26 cellular contexts compared by ENCODE assay signal in the genomic region with DNA sequence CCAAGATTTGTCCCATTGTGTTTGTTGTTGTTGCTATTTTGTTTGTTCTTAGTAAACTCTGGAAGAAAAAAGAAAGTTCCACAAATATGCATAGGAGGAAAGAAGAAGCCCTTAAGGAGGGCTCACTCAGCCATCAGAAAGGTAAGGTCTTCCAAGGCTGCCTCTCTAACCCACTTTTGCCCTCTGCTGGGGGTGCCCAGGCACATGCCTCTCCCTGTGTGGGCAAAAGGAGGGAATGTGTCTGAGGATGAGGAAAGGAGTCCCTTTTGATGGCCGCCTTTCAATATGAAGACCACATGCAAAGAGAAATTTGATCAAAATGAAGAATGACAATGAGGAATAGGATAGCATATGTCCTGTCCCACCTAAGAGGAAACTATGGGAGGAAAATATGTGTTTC.
"Had no signal": no experiment of that assay in that cellular context is flagged by ENCODE, and none has a peak within 500 bp of the region (broad histone marks: within the 10 kb centered on the region; RNA-seq: fewer than 3 reads in every experiment).

No MANE protein-coding gene starts in this region.

- H3K27me3 ChIP-seq: pancreas, suprapubic skin, thyroid gland had no signal

- H3K4me2 ChIP-seq: smooth muscle cell had no signal

- H3K27ac ChIP-seq: dorsolateral prefrontal cortex, heart left ventricle, left ventricle myocardium inferior, lower lobe of right lung, pancreas, suprapubic skin, thyroid gland had no signal

- H3K36me3 Mint-ChIP-seq: memory B cell; natural killer cell treated with Interleukin-12 subunit alpha and Interleukin-12 subunit beta and Interleukin-15 and Interleukin-18, amount 100 ng/mL, for 72 hours; stimulated activated effector memory CD8-positive, alpha-beta T cell treated with anti-CD3 and anti-CD28 coated beads, Interleukin-12 subunit alpha, Interleukin-12 subunit beta, amount 100 ng/mL, for 72 hours; type B pancreatic cell had no signal

- H3K9me3 Mint-ChIP-seq: memory B cell; stimulated activated effector memory CD8-positive, alpha-beta T cell treated with anti-CD3 and anti-CD28 coated beads, Interleukin-12 subunit alpha, Interleukin-12 subunit beta, amount 100 ng/mL, for 72 hours had no signal

- H3K4me1 Mint-ChIP-seq: memory B cell; stimulated activated effector memory CD8-positive, alpha-beta T cell treated with anti-CD3 and anti-CD28 coated beads, Interleukin-12 subunit alpha, Interleukin-12 subunit beta, amount 100 ng/mL, for 72 hours had no signal

- H3K9me3 ChIP-seq: heart left ventricle, left ventricle myocardium inferior, lower lobe of right lung, pancreas, suprapubic skin, thyroid gland had no signal

- FAIRE-seq: endometrium, frontal cortex, pancreas, urothelium cell line had no signal

- ATAC-seq: esophagus mucosa; heart left ventricle; lower lobe of right lung; natural killer cell treated with Interleukin-12 subunit alpha and Interleukin-12 subunit beta and Interleukin-15 and Interleukin-18, amount 100 ng/mL, for 72 hours; pancreas; right cardiac atrium; stimulated activated effector memory CD8-positive, alpha-beta T cell treated with anti-CD3 and anti-CD28 coated beads, Interleukin-12 subunit alpha, Interleukin-12 subunit beta, amount 100 ng/mL, for 72 hours; stimulated activated naive CD8-positive, alpha-beta T cell treated with anti-CD3 and anti-CD28 coated beads, Interleukin-15, Interleukin-2, amounts not matched to agents 100 U/mL and 50 U/mL, for 24 hours had no signal

- H3K4me1 ChIP-seq: heart left ventricle, left ventricle myocardium inferior, lower lobe of right lung, pancreas, suprapubic skin, thyroid gland had no signal

- H3K4me3 Mint-ChIP-seq: memory B cell; natural killer cell treated with Interleukin-12 subunit alpha and Interleukin-12 subunit beta and Interleukin-15 and Interleukin-18, amount 100 ng/mL, for 72 hours; stimulated activated effector memory CD8-positive, alpha-beta T cell treated with anti-CD3 and anti-CD28 coated beads, Interleukin-12 subunit alpha, Interleukin-12 subunit beta, amount 100 ng/mL, for 72 hours; type B pancreatic cell had no signal

- H3K27me3 Mint-ChIP-seq: natural killer cell treated with Interleukin-12 subunit alpha and Interleukin-12 subunit beta and Interleukin-15 and Interleukin-18, amount 100 ng/mL, for 72 hours had no signal

- H3K27ac Mint-ChIP-seq: memory B cell; natural killer cell treated with Interleukin-12 subunit alpha and Interleukin-12 subunit beta and Interleukin-15 and Interleukin-18, amount 100 ng/mL, for 72 hours; progenitor cell of endocrine pancreas; stimulated activated effector memory CD8-positive, alpha-beta T cell treated with anti-CD3 and anti-CD28 coated beads, Interleukin-12 subunit alpha, Interleukin-12 subunit beta, amount 100 ng/mL, for 72 hours; type B pancreatic cell had no signal

- H3K36me3 ChIP-seq: heart left ventricle, left ventricle myocardium inferior, lower lobe of right lung, pancreas, suprapubic skin, thyroid gland had no signal

- H3K4me3 ChIP-seq: dorsolateral prefrontal cortex, heart left ventricle, left ventricle myocardium inferior, lower lobe of right lung, pancreas, smooth muscle cell, suprapubic skin, thyroid gland had no signal

- DNase-seq: cortex of kidney; dorsolateral prefrontal cortex; effector CD8-positive, alpha-beta T cell; heart left ventricle; hippocampal formation; islet precursor cell; left ventricle myocardium inferior; lower lobe of right lung; midbrain; occipital lobe; pancreas; right cardiac atrium; stimulated activated CD4-positive, alpha-beta T cell treated with anti-CD3 and anti-CD28 coated beads, Interleukin-2, amount 100 ng/mL, for 48 hours; stimulated activated naive CD8-positive, alpha-beta T cell treated with anti-CD3 and anti-CD28 coated beads, Interleukin-15, Interleukin-2, amounts not matched to agents 100 U/mL and 50 U/mL, for 24 hours; thyroid gland had no signal
